Comparison of ENCODE assay signal across 18 cellular contexts in the genomic region with DNA sequence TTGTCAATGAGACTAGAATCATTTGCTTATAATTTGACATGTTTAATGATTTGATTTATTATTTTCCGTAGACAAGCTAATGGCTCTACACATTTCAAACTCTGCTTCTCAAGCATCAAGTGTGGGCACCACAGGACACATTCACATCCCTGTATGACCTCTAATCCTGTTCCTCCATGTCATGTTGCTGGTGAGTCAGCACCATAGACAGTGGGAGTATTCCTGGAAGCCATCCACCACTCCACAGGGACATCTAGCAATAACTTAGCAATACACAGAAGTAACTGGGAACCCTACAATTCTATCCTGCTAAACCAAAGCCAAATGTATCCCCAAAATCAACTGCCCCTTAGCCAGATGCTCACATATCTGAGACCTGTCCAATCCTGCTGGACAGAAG.
DNase-seq lines count a peak whose midpoint lies in the region; ATAC-seq and TF ChIP-seq lines count a peak whose summit lies in the region.
"Had no signal": no experiment of that assay in that cellular context is flagged by ENCODE, and none has a peak within 500 bp of the region (broad histone marks: within the 10 kb centered on the region; RNA-seq: fewer than 3 reads in every experiment).

No MANE protein-coding gene starts in this region.

- in situ Hi-C loops in astrocyte of the cerebellum (cut with HindIII; ENCODE audit: low sequenced_read_pairs) = no loop called here

- CTCF ChIA-PET in activated CD4-positive, alpha-beta memory T cell treated with anti-CD3 and anti-CD28 coated beads, Interleukin-2, amount 10 ng/mL, durations not matched to agents 7 days and 5 days (lab: Charles Lee) = no interaction called here

- POLR2A ChIA-PET in activated CD4-positive, alpha-beta memory T cell treated with anti-CD3 and anti-CD28 coated beads, Interleukin-2, amount 10 ng/mL, durations not matched to agents 7 days and 5 days (lab: Charles Lee) = no interaction called here

- no peaks in the 10 kb centered on the region for H3K27me3 Mint-ChIP-seq in activated CD4-positive, alpha-beta memory T cell treated with anti-CD3 and anti-CD28 coated beads, Interleukin-2, amount 10 ng/mL, durations not matched to agents 7 days and 5 days
- H3K27me3 Mint-ChIP-seq: activated CD8-positive, alpha-beta memory T cell treated with anti-CD3 and anti-CD28 coated beads, Interleukin-2, amount 10 ng/mL, durations not matched to agents 7 days and 5 days; activated naive CD8-positive, alpha-beta T cell treated with anti-CD3 and anti-CD28 coated beads, Interleukin-2, amount 10 ng/mL, durations not matched to agents 7 days and 5 days had no signal

- H3K4me3 Mint-ChIP-seq in activated CD4-positive, alpha-beta memory T cell treated with anti-CD3 and anti-CD28 coated beads, Interleukin-2, amount 10 ng/mL, durations not matched to agents 7 days and 5 days = no peak overlapping the region
- H3K4me3 Mint-ChIP-seq: activated CD8-positive, alpha-beta memory T cell treated with anti-CD3 and anti-CD28 coated beads, Interleukin-2, amount 10 ng/mL, durations not matched to agents 7 days and 5 days had no signal

- H3K4me3 ChIP-seq in HFF-Myc (replicated peaks; ENCODE audit: low read depth, low read length) = no peak overlapping the region
- no peak overlapping the region for H3K4me3 ChIP-seq in astrocyte of the cerebellum (ENCODE audit: low read depth, low read length)
- H3K4me3 ChIP-seq: left lung, right atrium auricular region, vagina had no signal

- DNase-seq in Ammon's horn (ENCODE audit: low spot score) (peak; percentile 6), HFF-Myc (ENCODE audit: extremely low read depth, low read depth) (peak; percentile 25), astrocyte of the cerebellum (ENCODE audit: low read depth) (peak; percentile 13), myocyte (ENCODE audit: low read depth) (peak; percentile 34), NCI-H2196 treated with DMSO at 0.1 percent for 48 hours (lab: John Stamatoyannopoulos, UW; ENCODE audit: unreplicated experiment) (no peak)
- DNase-seq in activated CD4-positive, alpha-beta memory T cell treated with anti-CD3 and anti-CD28 coated beads, Interleukin-2, amount 10 ng/mL, durations not matched to agents 7 days and 5 days = no peak
- DNase-seq: activated CD8-positive, alpha-beta memory T cell treated with anti-CD3 and anti-CD28 coated beads, Interleukin-2, amount 10 ng/mL, durations not matched to agents 7 days and 5 days; activated naive CD8-positive, alpha-beta T cell treated with anti-CD3 and anti-CD28 coated beads, Interleukin-2, amount 10 ng/mL, durations not matched to agents 7 days and 5 days; COR-L47; GOT3; left lung; NCI-H1048; NCI-H2029 treated with DMSO at 0.1 percent for 48 hours; NCI-H446 had no signal

- H3K36me3 Mint-ChIP-seq in activated CD4-positive, alpha-beta memory T cell treated with anti-CD3 and anti-CD28 coated beads, Interleukin-2, amount 10 ng/mL, durations not matched to agents 7 days and 5 days (ENCODE audit: low read depth) = no peaks in the 10 kb centered on the region
- H3K36me3 Mint-ChIP-seq: activated CD8-positive, alpha-beta memory T cell treated with anti-CD3 and anti-CD28 coated beads, Interleukin-2, amount 10 ng/mL, durations not matched to agents 7 days and 5 days; activated naive CD8-positive, alpha-beta T cell treated with anti-CD3 and anti-CD28 coated beads, Interleukin-2, amount 10 ng/mL, durations not matched to agents 7 days and 5 days had no signal

- ATAC-seq in GM21619 (IDR thresholded peaks at IDR 0.05; ENCODE audit: unreplicated experiment) (no peak), HG02981 (IDR thresholded peaks at IDR 0.05; ENCODE audit: unreplicated experiment) (no peak)
- ATAC-seq: activated CD8-positive, alpha-beta memory T cell treated with anti-CD3 and anti-CD28 coated beads, Interleukin-2, amount 10 ng/mL, durations not matched to agents 7 days and 5 days; left lung had no signal

- H3K27ac Mint-ChIP-seq in activated CD4-positive, alpha-beta memory T cell treated with anti-CD3 and anti-CD28 coated beads, Interleukin-2, amount 10 ng/mL, durations not matched to agents 7 days and 5 days = no peak overlapping the region
- H3K27ac Mint-ChIP-seq: activated CD8-positive, alpha-beta memory T cell treated with anti-CD3 and anti-CD28 coated beads, Interleukin-2, amount 10 ng/mL, durations not matched to agents 7 days and 5 days had no signal

- TF ChIP-seq CTCF in HFF-Myc (IDR thresholded peaks at IDR 0.05; ENCODE audit: low read depth, low read length, missing control alignments) (no peak), astrocyte of the cerebellum (IDR thresholded peaks at IDR 0.05; ENCODE audit: low read depth, low read length, missing control alignments) (no peak)

- peaks cover 2% of the 10 kb centered on the region for H3K9me3 Mint-ChIP-seq in activated CD4-positive, alpha-beta memory T cell treated with anti-CD3 and anti-CD28 coated beads, Interleukin-2, amount 10 ng/mL, durations not matched to agents 7 days and 5 days
- H3K9me3 Mint-ChIP-seq: activated naive CD8-positive, alpha-beta T cell treated with anti-CD3 and anti-CD28 coated beads, Interleukin-2, amount 10 ng/mL, durations not matched to agents 7 days and 5 days had no signal

- peaks cover 2% of the 10 kb centered on the region for H3K4me1 Mint-ChIP-seq in activated CD4-positive, alpha-beta memory T cell treated with anti-CD3 and anti-CD28 coated beads, Interleukin-2, amount 10 ng/mL, durations not matched to agents 7 days and 5 days
- H3K4me1 Mint-ChIP-seq: activated naive CD8-positive, alpha-beta T cell treated with anti-CD3 and anti-CD28 coated beads, Interleukin-2, amount 10 ng/mL, durations not matched to agents 7 days and 5 days had no signal

Comparison
In these comparisons a context has a peak if more than half of its experiments do, and no peak if none do; other contexts are left out.
1. DNase-seq: peak in Ammon's horn (single experiment), HFF-Myc (single experiment), astrocyte of the cerebellum (single experiment) and myocyte (single experiment); none in NCI-H2196 treated with DMSO at 0.1 percent for 48 hours (single experiment) and activated CD4-positive, alpha-beta memory T cell treated with anti-CD3 and anti-CD28 coated beads, Interleukin-2, amount 10 ng/mL, durations not matched to agents 7 days and 5 days (single experiment).